In the genomic region with DNA sequence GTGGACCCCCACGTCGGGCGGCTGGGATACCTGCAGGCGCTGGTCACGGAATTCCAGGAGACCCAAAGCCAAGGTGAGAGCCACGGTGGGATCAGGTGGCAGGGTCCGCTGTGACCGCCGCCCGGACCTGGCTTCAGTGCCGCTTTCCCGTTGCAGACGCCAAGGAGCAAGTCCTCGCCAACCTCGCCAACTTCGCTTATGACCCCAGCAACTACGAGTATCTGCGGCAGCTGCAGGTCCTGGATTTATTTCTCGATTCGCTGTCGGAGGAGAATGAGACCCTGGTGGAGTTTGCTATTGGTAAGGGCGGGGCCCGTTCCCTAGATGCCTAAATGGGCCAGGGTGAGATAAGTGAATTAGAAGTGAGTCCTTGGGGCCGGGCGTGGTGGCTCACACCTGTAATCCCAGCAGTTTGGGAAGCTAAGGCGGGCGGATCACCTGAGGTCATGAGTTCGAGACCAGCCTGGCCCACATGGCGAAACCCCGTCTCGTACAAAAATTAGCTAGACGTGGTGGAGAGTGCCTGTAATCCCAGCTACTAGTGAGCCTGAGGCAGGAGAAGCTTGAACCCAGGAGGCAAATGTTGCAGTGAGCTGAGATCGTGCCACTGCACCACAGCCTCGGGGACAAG, we compare ENCODE assay signal across 6 cellular contexts. TPM values are rescaled to one million over a fixed set of nuclear protein-coding genes. Genes with fewer than 3 reads are reported as not detected.
DNase-seq lines count a peak whose midpoint lies in the region; ATAC-seq and TF ChIP-seq lines count a peak whose summit lies in the region.

No MANE protein-coding gene starts in this region.

- TF ChIP-seq POLR2A in body of pancreas (IDR thresholded peaks at IDR 0.05), result no peak

- peaks cover 34% of the 10 kb centered on the region for H3K4me1 Mint-ChIP-seq in nephron

- H3F3A ChIP-seq in Loucy (ENCODE audit: low read depth), result 0 out of 2 replicates have a peak, but pooled peaks cover 4% of the 10 kb centered on the region

- DNase-seq in body of pancreas, result peak in 3 of 4 donors; percentile 33 to 50 (median 42)
- DNase-seq in mesenteric fat pad (ENCODE audit: low spot score), result no peak

- no peaks in the 10 kb centered on the region for H4K20me1 ChIP-seq in Loucy (ENCODE audit: insufficient read depth, low read length, poor library complexity, severe bottlenecking)

- H3K4me3 ChIP-seq in Loucy (ENCODE audit: low read length, poor library complexity, severe bottlenecking) (peak overlapping the region; percentile 94), body of pancreas (peak overlapping the region; percentile 41 to 88)

- intact Hi-C loops in body of pancreas (cut with DNase I), result loop anchor here (10.0 kb wide), 1 partner anchor 94 kb away; a partner anchor contains a TSS

- H3K27me3 Mint-ChIP-seq in nephron (ENCODE audit: low read depth), result peaks cover 18% of the 10 kb centered on the region

- ATAC-seq in body of pancreas, result peak; percentile 4
- ATAC-seq in GM18498 (IDR thresholded peaks at IDR 0.05; ENCODE audit: unreplicated experiment), result no peak
- ATAC-seq in GM21390 (IDR thresholded peaks at IDR 0.05; ENCODE audit: unreplicated experiment), result no peak

- H3K9me2 ChIP-seq in Loucy (replicated peaks; ENCODE audit: low read depth, low read length), result no peaks in the 10 kb centered on the region

- H3K27ac Mint-ChIP-seq in nephron, result peak overlapping the region in 1 of 3 experiments; percentile 43

- TF ChIP-seq CTCF in Loucy (conservative IDR thresholded peaks at IDR 0.05; ENCODE audit: low read length) (no peak), body of pancreas (IDR thresholded peaks at IDR 0.05) (no peak), nephron (IDR thresholded peaks at IDR 0.05; ENCODE audit: unreplicated experiment in 3 of 3) (no peak)

- H3K36me3 ChIP-seq in Loucy (ENCODE audit: insufficient read depth, low read length) (no peaks in the 10 kb centered on the region), body of pancreas (replicated peaks in 1 of 2; ENCODE audit: insufficient read depth in 1 of 2, low read depth in 2 of 2) (no peaks in the 10 kb centered on the region)

- peak overlapping the region; percentile 45; the same call in 1 of the 2 replicates for H2AFZ ChIP-seq in Loucy (ENCODE audit: low read length)

- peak overlapping the region; percentile 94 for H3K4me2 ChIP-seq in Loucy (ENCODE audit: low read depth, low read length, poor library complexity, severe bottlenecking)

- H3K27me3 ChIP-seq in Loucy (ENCODE audit: insufficient read depth, low read length, poor library complexity, severe bottlenecking), result no peaks in the 10 kb centered on the region
- H3K27me3 ChIP-seq in body of pancreas, result no peaks in the 10 kb centered on the region

- H3K9me3 ChIP-seq in Loucy (ENCODE audit: insufficient read depth, low read depth, low read length) (no peaks in the 10 kb centered on the region), body of pancreas (no peaks in the 10 kb centered on the region)

- H3K4me1 ChIP-seq in Loucy (ENCODE audit: insufficient read depth, low read length, poor library complexity, severe bottlenecking), result peaks cover 36% of the 10 kb centered on the region
- peaks cover 40% of the 10 kb centered on the region for H3K4me1 ChIP-seq in body of pancreas

- WGBS in body of pancreas, 2 donors, result 15 to 23% methylated on average over 16 to 34 of the region's 34 CpGs

- H3K36me3 Mint-ChIP-seq in nephron (ENCODE audit: low read depth), result peaks cover 16% of the 10 kb centered on the region

- peak overlapping the region; percentile 75 for H3K9ac ChIP-seq in Loucy (ENCODE audit: low read depth, low read length, poor library complexity, severe bottlenecking)

- H3K79me2 ChIP-seq in Loucy (ENCODE audit: insufficient read depth, low read length), result peaks cover 32% of the 10 kb centered on the region

- no peaks in the 10 kb centered on the region for H3K9me3 Mint-ChIP-seq in nephron

- H3K27ac ChIP-seq in body of pancreas, result peak overlapping the region in 3 of 4 donors; percentile 63 to 66 (median 65)

- H3K4me3 Mint-ChIP-seq in nephron, result peak overlapping the region; percentile 87 to 89 (median 89)

RNA-seq across cellular contexts. Expression of a gene that starts 0.7 kb away (rescaled TPM):
- 1 to 10 TPM; 6.7 to 7.9 TPM for total RNA-seq in body of pancreas
- 7.9 TPM for total RNA-seq in mesenteric fat pad

RNA-seq across cellular contexts. Expression of a gene that starts 21.1 kb away (rescaled TPM):
- total RNA-seq in body of pancreas, result 10 to 100 TPM; 69.9 to 71.3 TPM
- total RNA-seq in mesenteric fat pad, result 33.5 TPM

RNA-seq across cellular contexts. Expression of a gene that starts 22.7 kb away (rescaled TPM):
- total RNA-seq in body of pancreas (10 to 100 TPM in 1 of 2 donors, 1 to 10 TPM in 1; 2.1 to 14.8 TPM), mesenteric fat pad (12.3 TPM)

RNA-seq across cellular contexts. Expression of a gene that starts 43.9 kb away (rescaled TPM):
- 10 to 100 TPM; 17.4 to 42.5 TPM for total RNA-seq in body of pancreas
- 28.6 TPM for total RNA-seq in mesenteric fat pad
